Comparison of ENCODE assay signal across 11 cellular contexts in genomic region chr3:129310111-129310601, GRCh38. TPM values are rescaled to one million over a fixed set of nuclear protein-coding genes. Genes with fewer than 3 reads are reported as not detected.
DNase-seq lines count a peak whose midpoint lies in the region; ATAC-seq, FAIRE-seq and TF ChIP-seq lines count a peak whose summit lies in the region.
"Had no signal": no experiment of that assay in that cellular context is flagged by ENCODE, and none has a peak within 500 bp of the region (broad histone marks: within the 10 kb centered on the region; RNA-seq: fewer than 3 reads in every experiment).

No MANE protein-coding gene starts in this region.

- intact Hi-C loops in esophagus muscularis mucosa (cut with DNase I): no loop called here

- no peak for FAIRE-seq in GM12891 (lab: Jason Lieb, UNC)

- peaks cover 9% of the 10 kb centered on the region for H3K36me3 Mint-ChIP-seq in neural crest cell (ENCODE audit: low read depth)

- H3K27me3 ChIP-seq in RWPE2 (ENCODE audit: insufficient read depth, poor library complexity, severe bottlenecking) (no peaks in the 10 kb centered on the region), esophagus muscularis mucosa (no peaks in the 10 kb centered on the region)

- H3K4me3 ChIP-seq in RWPE2 (ENCODE audit: severe bottlenecking) (no peak overlapping the region), esophagus muscularis mucosa (no peak overlapping the region)

- H3K4me3 Mint-ChIP-seq in neural crest cell: peak overlapping the region; percentile 95

- peaks cover 34% of the 10 kb centered on the region for H3K4me1 Mint-ChIP-seq in neural crest cell

- no peak for TF ChIP-seq EP300 in esophagus muscularis mucosa (IDR thresholded peaks at IDR 0.05)

- DNase-seq in GM12891 (ENCODE audit: insufficient read length, low spot score): no peak
- DNase-seq in RWPE2 (ENCODE audit: low spot score): peak; percentile 89
- no peak for DNase-seq in neural crest cell (ENCODE audit: low read depth, low spot score)
- DNase-seq in nucleus accumbens (lab: John Stamatoyannopoulos, UW): no peak
- DNase-seq in AG08395 (ENCODE audit: low spot score): no peak
- DNase-seq in NCI-H69 (lab: John Stamatoyannopoulos, UW): no peak
- no peak for DNase-seq in esophagus muscularis mucosa (ENCODE audit: extremely low spot score)
- DNase-seq: activated CD4-positive, CD25-positive, alpha-beta regulatory T cell treated with anti-CD3 and anti-CD28 coated beads, Interleukin-2, amount 50 U/mL, for 72 hours; OCI-M1 had no signal

- H3K27me3 Mint-ChIP-seq in neural crest cell (ENCODE audit: low read depth): peaks cover 3% of the 10 kb centered on the region

- H3K9me3 ChIP-seq in RWPE2 (ENCODE audit: severe bottlenecking) (no peaks in the 10 kb centered on the region), esophagus muscularis mucosa (no peaks in the 10 kb centered on the region)

- peak overlapping the region; percentile 48 for H3K27ac Mint-ChIP-seq in neural crest cell (ENCODE audit: unreplicated experiment)

- H3K27ac ChIP-seq in RWPE2 (ENCODE audit: poor library complexity, severe bottlenecking) (peak overlapping the region; percentile 92), esophagus muscularis mucosa (replicated peaks in 1 of 4) (no peak overlapping the region)

- ATAC-seq in HG02852 (IDR thresholded peaks at IDR 0.05; ENCODE audit: unreplicated experiment): peak; percentile 41
- peak; percentile 45 for ATAC-seq in RWPE2 (ENCODE audit: low read depth)
- ATAC-seq: activated naive CD4-positive, alpha-beta T cell treated with anti-CD3 and anti-CD28 coated beads, Interleukin-2, amount 50 U/mL, for 72 hours had no signal

- H3K9me3 Mint-ChIP-seq in neural crest cell: no peaks in the 10 kb centered on the region
- H3K9me3 Mint-ChIP-seq: activated naive CD4-positive, alpha-beta T cell treated with anti-CD3 and anti-CD28 coated beads, Interleukin-2, amount 50 U/mL, for 72 hours had no signal

- H3K36me3 ChIP-seq in RWPE2 (ENCODE audit: low read depth) (peaks cover 2% of the 10 kb centered on the region), esophagus muscularis mucosa (peaks cover 0 to 4% (median 0%) of the 10 kb centered on the region in 4 donors)

- no peak for TF ChIP-seq CTCF in RWPE2 (IDR thresholded peaks at IDR 0.05; ENCODE audit: poor library complexity, severe bottlenecking)
- no peak for TF ChIP-seq CTCF in neural crest cell (conservative IDR thresholded peaks at IDR 0.05)
- TF ChIP-seq CTCF in esophagus muscularis mucosa (IDR thresholded peaks at IDR 0.05): no peak

- peaks cover 27% of the 10 kb centered on the region for H3K4me1 ChIP-seq in RWPE2 (ENCODE audit: insufficient read depth, poor library complexity, severe bottlenecking)
- H3K4me1 ChIP-seq in esophagus muscularis mucosa: peaks cover 15 to 29% (median 26%) of the 10 kb centered on the region in 4 donors

- WGBS in esophagus muscularis mucosa: 74% methylated on average over 4 of the region's 4 CpGs

- TF ChIP-seq POLR2A in GM12891 (IDR thresholded peaks at IDR 0.05; ENCODE audit: low read depth, low read length) (no peak), esophagus muscularis mucosa (IDR thresholded peaks at IDR 0.05; ENCODE audit: low read depth) (no peak)

TF ChIP-seq in GM12891, 5 proteins besides CTCF, POLR2A, EP300 and RAD21:
- peak; percentile 41; the same call in 1 of the 2 replicates for TF ChIP-seq POU2F2 (IDR thresholded peaks at IDR 0.05; ENCODE audit: low read depth, low read length)
- no peak for TF ChIP-seq PAX5 (IDR thresholded peaks at IDR 0.05; ENCODE audit: insufficient read depth, low read length, severe bottlenecking)
TF ChIP-seq in GM12891: peak in this region for 1.

RNA-seq across cellular contexts. Expression of gene HMCES, which starts 31.5 kb away (rescaled TPM):
- polyA plus RNA-seq in GM12891 (2012; ENCODE audit: low read depth, missing spikeins): 42.1 TPM
- total RNA-seq in neural crest cell (61.2 and 62.9 TPM in 2 replicates), esophagus muscularis mucosa (10 to 100 TPM; 24.5 to 39.3 (median 30.6) TPM)
